In genomic region chr9:133666387-133666786, GRCh38 we compare ENCODE assay signal across 2 cellular contexts.
TF ChIP-seq lines count a peak whose summit lies in the region.

No MANE protein-coding gene starts in this region.

TF ChIP-seq in HepG2, 621 proteins besides CTCF, POLR2A, EP300 and RAD21:
- TF ChIP-seq ZNF263 (CRISPR knock-in tag; IDR thresholded peaks at IDR 0.05) (peak; percentile 50; the same call in 1 of the 2 replicates), RFX5 (IDR thresholded peaks at IDR 0.05; ENCODE audit: low read depth, low read length) (no peak)

TF ChIP-seq in K562, 482 proteins besides CTCF, POLR2A, EP300 and RAD21:
- TF ChIP-seq ERF (CRISPR knock-in tag; IDR thresholded peaks at IDR 0.05) (no peak), E4F1 (CRISPR knock-in tag; IDR thresholded peaks at IDR 0.05; ENCODE audit: borderline replicate concordance) (no peak), ZNF263 (CRISPR knock-in tag; IDR thresholded peaks at IDR 0.05; ENCODE audit: borderline replicate concordance) (peak; percentile 88), GATA2 (CRISPR knock-in tag; IDR thresholded peaks at IDR 0.05) (no peak), HDAC3 (IDR thresholded peaks at IDR 0.05; ENCODE audit: borderline replicate concordance, partially characterized antibody) (no peak)
